ENCODE assay signal across 8 cellular contexts in genomic region chr13:31201341-31202024, GRCh38. TPM values are rescaled to one million over a fixed set of nuclear protein-coding genes. Genes with fewer than 3 reads are reported as not detected.
DNase-seq lines count a peak whose midpoint lies in the region; ATAC-seq and TF ChIP-seq lines count a peak whose summit lies in the region.

No MANE protein-coding gene starts in this region.

- H3K4me1 Mint-ChIP-seq in T-helper 1 cell treated with Interleukin-12 subunit alpha and Interleukin-12 subunit beta and Interleukin-4 antibody, amounts not matched to agents 30 μg/mL and 1 μg/mL, for 36 hours (ENCODE audit: low read depth), result peaks cover 20% of the 10 kb centered on the region
- H3K4me1 Mint-ChIP-seq in activated CD8-positive, alpha-beta T cell treated with anti-CD3 and anti-CD28 coated beads for 36 hours (ENCODE audit: low read depth), result peaks cover 26% of the 10 kb centered on the region

- intact Hi-C loops in activated CD8-positive, alpha-beta T cell treated with anti-CD3 and anti-CD28 coated beads for 36 hours (cut with micrococcal nuclease), result loop anchor here (5.0 kb wide), 1 partner anchor 39 kb away; the partner anchor contains the start of gene HSPH1

- peak overlapping the region; percentile 52 for H3K4me3 ChIP-seq in iPS-15b (ENCODE audit: low read depth, low read length)

- no peaks in the 10 kb centered on the region for H3K4me1 ChIP-seq in iPS-15b (ENCODE audit: control insufficient read depth, insufficient read depth, low read length)

- H3K36me3 Mint-ChIP-seq in T-helper 1 cell treated with Interleukin-12 subunit alpha and Interleukin-12 subunit beta and Interleukin-4 antibody, amounts not matched to agents 30 μg/mL and 1 μg/mL, for 36 hours (ENCODE audit: low read depth), result no peaks in the 10 kb centered on the region
- H3K36me3 Mint-ChIP-seq in activated CD8-positive, alpha-beta T cell treated with anti-CD3 and anti-CD28 coated beads for 36 hours (ENCODE audit: low read depth), result no peaks in the 10 kb centered on the region

- CTCF ChIA-PET in activated CD8-positive, alpha-beta T cell treated with anti-CD3 and anti-CD28 coated beads for 36 hours (lab: Charles Lee), result interaction anchor here (1.0 to 3.1 kb wide), 5 partner anchors 9 to 223 kb away, joined by 3 to 13 read pairs (median 5); no protein-coding TSS in a partner anchor

- DNase-seq in T-helper 1 cell (no peak), stromal cell of bone marrow (ENCODE audit: low read depth) (peak; percentile 38), NCI-H2107 (lab: John Stamatoyannopoulos, UW) (no peak)
- no peak for DNase-seq in activated CD8-positive, alpha-beta T cell treated with anti-CD3 and anti-CD28 coated beads for 36 hours
- no peak for DNase-seq in central memory CD4-positive, alpha-beta T cell

- TF ChIP-seq CTCF in activated CD8-positive, alpha-beta T cell treated with anti-CD3 and anti-CD28 coated beads for 36 hours (IDR thresholded peaks at IDR 0.05), result no peak

- H3K36me3 ChIP-seq in iPS-15b (ENCODE audit: control insufficient read depth, insufficient read depth, low read length), result no peaks in the 10 kb centered on the region

- peak overlapping the region; percentile 73 for H3K4me3 Mint-ChIP-seq in T-helper 1 cell treated with Interleukin-12 subunit alpha and Interleukin-12 subunit beta and Interleukin-4 antibody, amounts not matched to agents 30 μg/mL and 1 μg/mL, for 36 hours
- H3K4me3 Mint-ChIP-seq in activated CD8-positive, alpha-beta T cell treated with anti-CD3 and anti-CD28 coated beads for 36 hours, result peak overlapping the region; percentile 67

- POLR2A ChIA-PET in activated CD8-positive, alpha-beta T cell treated with anti-CD3 and anti-CD28 coated beads for 36 hours (lab: Charles Lee), result interaction anchor here (1.1 to 1.4 kb wide), 2 partner anchors 8 to 12 kb away, joined by 3 read pairs; no protein-coding TSS in a partner anchor

- peaks cover 7% of the 10 kb centered on the region for H3K27me3 Mint-ChIP-seq in T-helper 1 cell treated with Interleukin-12 subunit alpha and Interleukin-12 subunit beta and Interleukin-4 antibody, amounts not matched to agents 30 μg/mL and 1 μg/mL, for 36 hours (ENCODE audit: low read depth)
- no peaks in the 10 kb centered on the region for H3K27me3 Mint-ChIP-seq in activated CD8-positive, alpha-beta T cell treated with anti-CD3 and anti-CD28 coated beads for 36 hours

- no peak for ATAC-seq in activated CD8-positive, alpha-beta T cell treated with anti-CD3 and anti-CD28 coated beads for 36 hours
- ATAC-seq in GM18868 (IDR thresholded peaks at IDR 0.05; ENCODE audit: unreplicated experiment), result no peak

- H3K9me3 Mint-ChIP-seq in T-helper 1 cell treated with Interleukin-12 subunit alpha and Interleukin-12 subunit beta and Interleukin-4 antibody, amounts not matched to agents 30 μg/mL and 1 μg/mL, for 36 hours, result no peaks in the 10 kb centered on the region
- no peaks in the 10 kb centered on the region for H3K9me3 Mint-ChIP-seq in activated CD8-positive, alpha-beta T cell treated with anti-CD3 and anti-CD28 coated beads for 36 hours

- peaks cover 9% of the 10 kb centered on the region for H3K27me3 ChIP-seq in iPS-15b (ENCODE audit: control insufficient read depth, insufficient read depth, low read length)

- H3K9ac ChIP-seq in iPS-15b (ENCODE audit: low read depth, low read length), result no peak overlapping the region

- H3K27ac Mint-ChIP-seq in T-helper 1 cell treated with Interleukin-12 subunit alpha and Interleukin-12 subunit beta and Interleukin-4 antibody, amounts not matched to agents 30 μg/mL and 1 μg/mL, for 36 hours, result peak overlapping the region; percentile 16
- peak overlapping the region; percentile 63 for H3K27ac Mint-ChIP-seq in activated CD8-positive, alpha-beta T cell treated with anti-CD3 and anti-CD28 coated beads for 36 hours

- no peaks in the 10 kb centered on the region for H3K9me3 ChIP-seq in iPS-15b (ENCODE audit: control insufficient read depth, insufficient read depth, low read length)

RNA-seq across cellular contexts. Expression of gene B3GLCT, which starts 1.7 kb away (rescaled TPM):
- 1 to 10 TPM; 2.4 to 2.5 TPM for total RNA-seq in activated CD8-positive, alpha-beta T cell treated with anti-CD3 and anti-CD28 coated beads for 36 hours

RNA-seq across cellular contexts. Expression of gene HSPH1, which starts 39.8 kb away (rescaled TPM):
- 100 to 1,000 TPM; 214 TPM for total RNA-seq in activated CD8-positive, alpha-beta T cell treated with anti-CD3 and anti-CD28 coated beads for 36 hours
